Comparison of ENCODE assay signal across 29 cellular contexts in the genomic region with DNA sequence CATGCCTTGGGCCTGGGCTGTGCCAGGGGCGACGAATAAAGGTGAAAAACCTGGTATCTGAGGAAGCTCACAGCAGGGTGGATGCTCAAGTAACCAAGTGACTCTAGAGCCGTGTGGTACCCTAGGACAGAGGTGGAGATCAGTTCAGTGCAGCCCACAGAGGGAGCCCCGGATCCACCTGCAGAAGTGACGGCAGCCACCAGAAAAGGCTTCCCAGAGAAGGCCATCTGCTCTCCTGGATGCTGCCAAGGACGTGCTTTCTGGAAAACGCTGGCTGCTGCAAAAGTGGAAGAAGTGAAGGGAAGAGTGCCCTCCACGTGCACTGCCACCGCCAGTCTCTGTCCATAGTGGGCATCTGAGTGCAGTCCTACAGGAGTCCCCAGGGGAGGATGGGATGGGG. TPM values are rescaled to one million over a fixed set of nuclear protein-coding genes. Genes with fewer than 3 reads are reported as not detected.
A peak's percentile ranks its signal among the peaks of the same experiment; 100 is the strongest.
DNase-seq lines count a peak whose midpoint lies in the region; ATAC-seq and TF ChIP-seq lines count a peak whose summit lies in the region.
"Had no signal": no experiment of that assay in that cellular context is flagged by ENCODE, and none has a peak within 500 bp of the region (broad histone marks: within the 10 kb centered on the region; RNA-seq: fewer than 3 reads in every experiment).

No MANE protein-coding gene starts in this region.

- H3K27me3 ChIP-seq in osteoblast (ENCODE audit: insufficient read depth, low read length): no peaks in the 10 kb centered on the region
- H3K27me3 ChIP-seq: neural progenitor cell, sigmoid colon, thyroid gland had no signal

- H3K4me3 ChIP-seq in osteoblast (ENCODE audit: insufficient read depth, low read length): no peak overlapping the region
- H3K4me3 ChIP-seq: lower lobe of right lung, neural progenitor cell, sigmoid colon, thyroid gland had no signal

- no peaks in the 10 kb centered on the region for H3K4me1 Mint-ChIP-seq in activated T-helper 17 cell treated with anti-CD3 and anti-CD28 coated beads, Interleukin-2, amount 50 U/mL, for 72 hours
- H3K4me1 Mint-ChIP-seq: activated naive CD4-positive, alpha-beta T cell treated with anti-CD3 and anti-CD28 coated beads, Interleukin-2, amount 50 U/mL, for 24 hours; CD8-positive, alpha-beta memory T cell had no signal

- H3K79me2 ChIP-seq in osteoblast (ENCODE audit: insufficient read depth, low read length): no peaks in the 10 kb centered on the region

- H3K9me3 ChIP-seq in osteoblast (ENCODE audit: low read depth, low read length): no peaks in the 10 kb centered on the region
- H3K9me3 ChIP-seq: lower lobe of right lung, sigmoid colon, thyroid gland had no signal

- peaks cover 20% of the 10 kb centered on the region for H3K4me1 ChIP-seq in osteoblast (ENCODE audit: insufficient read depth, low read length)
- H3K4me1 ChIP-seq: lower lobe of right lung, sigmoid colon, thyroid gland had no signal

- no peak for ATAC-seq in activated T-helper 17 cell treated with anti-CD3 and anti-CD28 coated beads, Interleukin-2, amount 50 U/mL, for 72 hours (replicated peaks)
- ATAC-seq in GM18867 (IDR thresholded peaks at IDR 0.05; ENCODE audit: unreplicated experiment): no peak
- ATAC-seq: lower lobe of right lung; stimulated activated naive CD8-positive, alpha-beta T cell treated with anti-CD3 and anti-CD28 coated beads, Interleukin-15, Interleukin-2, amounts not matched to agents 100 U/mL and 50 U/mL, for 24 hours had no signal

- H2AFZ ChIP-seq in osteoblast (ENCODE audit: low read length): no peak overlapping the region
- H2AFZ ChIP-seq: neural progenitor cell had no signal

- no peak for TF ChIP-seq CTCF in osteoblast (IDR thresholded peaks at IDR 0.05; ENCODE audit: extremely low read depth, low read depth, low read length)

- H3K27me3 Mint-ChIP-seq in activated T-helper 17 cell treated with anti-CD3 and anti-CD28 coated beads, Interleukin-2, amount 50 U/mL, for 72 hours: no peaks in the 10 kb centered on the region
- H3K27me3 Mint-ChIP-seq: activated CD4-positive, alpha-beta T cell treated with anti-CD3 and anti-CD28 coated beads, Interleukin-2, amount 10 ng/mL, durations not matched to agents 24 days and 14 days; activated naive CD4-positive, alpha-beta T cell treated with anti-CD3 and anti-CD28 coated beads, Interleukin-2, amount 50 U/mL, for 24 hours; CD8-positive, alpha-beta memory T cell; progenitor cell of endocrine pancreas had no signal

- DNase-seq in NCI-H2196 (lab: John Stamatoyannopoulos, UW; ENCODE audit: unreplicated experiment) (peak; percentile 8), NCI-H2196 treated with DMSO at 0.1 percent for 48 hours (lab: John Stamatoyannopoulos, UW; ENCODE audit: unreplicated experiment) (no peak), NCI-H2107 treated with DMSO at 0.1 percent for 48 hours (lab: John Stamatoyannopoulos, UW; ENCODE audit: unreplicated experiment) (peak; percentile 70), osteoblast (ENCODE audit: insufficient read length, low spot score, missing footprints) (peak; percentile 57), OCI-M1 (lab: John Stamatoyannopoulos, UW) (no peak)
- DNase-seq in activated effector memory CD4-positive, alpha-beta T cell treated with Interleukin-2 at 50 U/mL for 16 hours: no peak
- DNase-seq: activated CD4-positive, alpha-beta T cell treated with anti-CD3 and anti-CD28 coated beads, Interleukin-2, amount 10 ng/mL, durations not matched to agents 24 days and 14 days; CD8-positive, alpha-beta memory T cell; DMS79 treated with DMSO at 0.1 percent for 48 hours; GOT3; lower lobe of right lung; NCI-H1436 treated with DMSO at 0.1 percent for 48 hours; NCI-H2227 treated with DMSO at 0.1 percent for 48 hours; sigmoid colon; stimulated activated naive CD8-positive, alpha-beta T cell treated with anti-CD3 and anti-CD28 coated beads, Interleukin-15, Interleukin-2, amounts not matched to agents 100 U/mL and 50 U/mL, for 24 hours had no signal

- peaks cover 21% of the 10 kb centered on the region for H3K36me3 Mint-ChIP-seq in activated T-helper 17 cell treated with anti-CD3 and anti-CD28 coated beads, Interleukin-2, amount 50 U/mL, for 72 hours (ENCODE audit: low read depth)
- H3K36me3 Mint-ChIP-seq: neural progenitor cell had no signal

- H3K36me3 ChIP-seq in osteoblast (ENCODE audit: insufficient read depth, low read length): peaks cover 6% of the 10 kb centered on the region
- H3K36me3 ChIP-seq: neural progenitor cell had no signal

- no peaks in the 10 kb centered on the region for H3K9me3 Mint-ChIP-seq in activated T-helper 17 cell treated with anti-CD3 and anti-CD28 coated beads, Interleukin-2, amount 50 U/mL, for 72 hours
- H3K9me3 Mint-ChIP-seq: activated CD4-positive, alpha-beta T cell treated with anti-CD3 and anti-CD28 coated beads, Interleukin-2, amount 10 ng/mL, durations not matched to agents 24 days and 14 days; activated naive CD4-positive, alpha-beta T cell treated with anti-CD3 and anti-CD28 coated beads, Interleukin-2, amount 50 U/mL, for 24 hours; activated T-helper 1 cell treated with anti-CD3 and anti-CD28 coated beads, Interleukin-12 subunit alpha, Interleukin-12 subunit beta, Interleukin-2, Interleukin-4 antibody, amounts not matched to agents 30 ng/mL and 10 ng/mL and 1 ng/mL, durations not matched to agents 14 hours and 24 hours and 36 hours; CD8-positive, alpha-beta memory T cell; neural progenitor cell; T-helper 1 cell treated with Interleukin-12 subunit alpha and Interleukin-12 subunit beta and Interleukin-4 antibody, amounts not matched to agents 30 μg/mL and 1 μg/mL, for 36 hours had no signal

- H4K20me1 ChIP-seq in osteoblast (ENCODE audit: insufficient read depth, low read length): no peaks in the 10 kb centered on the region

- no peak overlapping the region for H3K4me2 ChIP-seq in osteoblast (ENCODE audit: insufficient read depth, low read length)
- H3K4me2 ChIP-seq: neural progenitor cell had no signal

- H3K27ac ChIP-seq in osteoblast (ENCODE audit: low read depth, low read length): no peak overlapping the region
- H3K27ac ChIP-seq: 22Rv1, lower lobe of right lung, neural progenitor cell, sigmoid colon, thyroid gland had no signal

- H3K4me3 Mint-ChIP-seq in activated T-helper 17 cell treated with anti-CD3 and anti-CD28 coated beads, Interleukin-2, amount 50 U/mL, for 72 hours: no peak overlapping the region
- H3K4me3 Mint-ChIP-seq: activated CD4-positive, alpha-beta T cell treated with anti-CD3 and anti-CD28 coated beads, Interleukin-2, amount 10 ng/mL, durations not matched to agents 24 days and 14 days; activated naive CD4-positive, alpha-beta T cell treated with anti-CD3 and anti-CD28 coated beads, Interleukin-2, amount 50 U/mL, for 24 hours; activated T-helper 1 cell treated with anti-CD3 and anti-CD28 coated beads, Interleukin-12 subunit alpha, Interleukin-12 subunit beta, Interleukin-2, Interleukin-4 antibody, amounts not matched to agents 30 ng/mL and 10 ng/mL and 1 ng/mL, durations not matched to agents 14 hours and 24 hours and 36 hours; CD8-positive, alpha-beta memory T cell; neural progenitor cell; T-helper 1 cell treated with Interleukin-12 subunit alpha and Interleukin-12 subunit beta and Interleukin-4 antibody, amounts not matched to agents 30 μg/mL and 1 μg/mL, for 36 hours had no signal

- H3K27ac Mint-ChIP-seq in activated T-helper 17 cell treated with anti-CD3 and anti-CD28 coated beads, Interleukin-2, amount 50 U/mL, for 72 hours: peak overlapping the region; percentile 33
- H3K27ac Mint-ChIP-seq: activated CD4-positive, alpha-beta T cell treated with anti-CD3 and anti-CD28 coated beads, Interleukin-2, amount 10 ng/mL, durations not matched to agents 24 days and 14 days; activated naive CD4-positive, alpha-beta T cell treated with anti-CD3 and anti-CD28 coated beads, Interleukin-2, amount 50 U/mL, for 24 hours; activated T-helper 1 cell treated with anti-CD3 and anti-CD28 coated beads, Interleukin-12 subunit alpha, Interleukin-12 subunit beta, Interleukin-2, Interleukin-4 antibody, amounts not matched to agents 30 ng/mL and 10 ng/mL and 1 ng/mL, durations not matched to agents 14 hours and 24 hours and 36 hours; CD8-positive, alpha-beta memory T cell; neural progenitor cell; progenitor cell of endocrine pancreas; T-helper 1 cell treated with Interleukin-12 subunit alpha and Interleukin-12 subunit beta and Interleukin-4 antibody, amounts not matched to agents 30 μg/mL and 1 μg/mL, for 36 hours had no signal

RNA-seq across cellular contexts. Expression of a gene that starts 27.7 kb away (rescaled TPM):
- total RNA-seq in activated T-helper 17 cell treated with anti-CD3 and anti-CD28 coated beads, Interleukin-2, amount 50 U/mL, for 72 hours: 10 to 100 TPM in 1 of 2 donors, 1 to 10 TPM in 1; 8.9 to 12.6 TPM
- total RNA-seq in osteoblast: 24.2 and 27.5 TPM in 2 replicates

RNA-seq across cellular contexts. Expression of a gene that starts 43.0 kb away (rescaled TPM):
- total RNA-seq in activated T-helper 17 cell treated with anti-CD3 and anti-CD28 coated beads, Interleukin-2, amount 50 U/mL, for 72 hours: not detected
- not detected in 2 replicates for total RNA-seq in osteoblast
- total RNA-seq: activated CD4-positive, alpha-beta T cell treated with anti-CD3 and anti-CD28 coated beads, Interleukin-2, amount 10 ng/mL, durations not matched to agents 24 days and 14 days; activated T-helper 1 cell treated with anti-CD3 and anti-CD28 coated beads, Interleukin-12 subunit alpha, Interleukin-12 subunit beta, Interleukin-2, Interleukin-4 antibody, amounts not matched to agents 30 ng/mL and 10 ng/mL and 1 ng/mL, durations not matched to agents 14 hours and 24 hours and 36 hours; CD8-positive, alpha-beta memory T cell; dermis microvascular lymphatic vessel endothelial cell; glomerular endothelial cell; kidney epithelial cell; lower lobe of right lung; progenitor cell of endocrine pancreas; RPMI7951; sigmoid colon; SK-MEL-5; thyroid gland had no signal

Comparison
In these comparisons a context has a peak if more than half of its experiments do, and no peak if none do; other contexts are left out.
1. DNase-seq: peak in NCI-H2196 (single experiment), NCI-H2107 treated with DMSO at 0.1 percent for 48 hours (single experiment) and osteoblast (single experiment); none in NCI-H2196 treated with DMSO at 0.1 percent for 48 hours (single experiment), OCI-M1 (single experiment) and activated effector memory CD4-positive, alpha-beta T cell treated with Interleukin-2 at 50 U/mL for 16 hours (single experiment).